ENCODE assay signal across 1 cellular context in genomic region chr1:46218443-46218842, GRCh38.
TF ChIP-seq lines count a peak whose summit lies in the region.

No MANE protein-coding gene starts in this region.

TF ChIP-seq in GM23338, 12 proteins besides CTCF, POLR2A, EP300 and RAD21 (continued from another document):
- no peak for TF ChIP-seq NANOG (IDR thresholded peaks at IDR 0.05; ENCODE audit: borderline replicate concordance)
- no peak for TF ChIP-seq ETS1 (IDR thresholded peaks at IDR 0.05)
- no peak for TF ChIP-seq EZH2phosphoT487 (IDR thresholded peaks at IDR 0.05; ENCODE audit: unreplicated experiment)
- TF ChIP-seq JUNB (IDR thresholded peaks at IDR 0.05; ENCODE audit: unreplicated experiment) = no peak
- no peak for TF ChIP-seq CREB1 (CRISPR knock-in tag; IDR thresholded peaks at IDR 0.05; ENCODE audit: low read depth)
- no peak for TF ChIP-seq POLR2AphosphoS5 (IDR thresholded peaks at IDR 0.05; ENCODE audit: low read depth)
- no peak for TF ChIP-seq ZNF331 (CRISPR knock-in tag; IDR thresholded peaks at IDR 0.05; ENCODE audit: low read depth)
- TF ChIP-seq REST (IDR thresholded peaks at IDR 0.05; ENCODE audit: unreplicated experiment) = no peak
- TF ChIP-seq EZH2 (IDR thresholded peaks at IDR 0.05; ENCODE audit: low read depth, unreplicated experiment) = no peak
- no peak for TF ChIP-seq ZNF462 (CRISPR knock-in tag; IDR thresholded peaks at IDR 0.05)
- TF ChIP-seq ZNF114 (CRISPR knock-in tag; IDR thresholded peaks at IDR 0.05) = no peak
